Comparison of ENCODE assay signal across 8 cellular contexts in genomic region chr17:3893720-3894116, GRCh38. TPM values are rescaled to one million over a fixed set of nuclear protein-coding genes. Genes with fewer than 3 reads are reported as not detected.
DNase-seq lines count a peak whose midpoint lies in the region; ATAC-seq, FAIRE-seq and TF ChIP-seq lines count a peak whose summit lies in the region.

No MANE protein-coding gene starts in this region.

- H3K4me1 ChIP-seq in SK-N-SH (ENCODE audit: control insufficient read depth in 1 of 2, insufficient read depth in 2 of 2, low read depth in 1 of 2, low read length in 1 of 2), result peaks cover 9 to 39% of the 10 kb centered on the region in 2 experiments; a peak in 3 of 4 replicates
- H3K4me1 ChIP-seq in keratinocyte (ENCODE audit: control insufficient read depth, extremely low read depth, insufficient read depth, low read length), result peaks cover 41% of the 10 kb centered on the region
- peaks cover 60 to 71% (median 69%) of the 10 kb centered on the region in 4 donors for H3K4me1 ChIP-seq in stomach

- TF ChIP-seq CTCF in SK-N-SH (IDR thresholded peaks at IDR 0.05) (no peak), keratinocyte (optimal IDR thresholded peaks at IDR 0.05 in 1 of 3, IDR thresholded peaks at IDR 0.05 in 1 of 3, conservative IDR thresholded peaks at IDR 0.05 in 1 of 3; ENCODE audit: extremely low read depth in 1 of 3, insufficient read depth in 2 of 3, low read length in 3 of 3) (no peak), stomach (IDR thresholded peaks at IDR 0.05) (no peak)

- H3K27me3 ChIP-seq in SK-N-SH (ENCODE audit: insufficient read depth) (no peaks in the 10 kb centered on the region), keratinocyte (ENCODE audit: control insufficient read depth, extremely low read depth, insufficient read depth, low read length) (no peaks in the 10 kb centered on the region), stomach (no peaks in the 10 kb centered on the region)

- FAIRE-seq in keratinocyte (lab: Jason Lieb, UNC), result no peak

- peak overlapping the region in 1 of 2 experiments; percentile 73; a peak in 2 of 4 replicates for H3K4me3 ChIP-seq in SK-N-SH (ENCODE audit: low read depth in 2 of 2, low read length in 1 of 2)
- H3K4me3 ChIP-seq in keratinocyte (ENCODE audit: control insufficient read depth in 2 of 3, extremely low read depth in 1 of 3, insufficient read depth in 2 of 3, low read depth in 1 of 3, low read length in 3 of 3), result peak overlapping the region in 1 of 3 experiments; percentile 50
- peak overlapping the region in 3 of 4 donors; percentile 67 to 92 (median 69) for H3K4me3 ChIP-seq in stomach

- H3K27ac ChIP-seq in SK-N-SH (ENCODE audit: low read depth in 2 of 2, low read length in 1 of 2) (no peak overlapping the region; a peak in 1 of 4 replicates), keratinocyte (ENCODE audit: control insufficient read depth, insufficient read depth, low read length) (no peak overlapping the region), stomach (peak overlapping the region; percentile 82 to 88 (median 87))

- H3K36me3 Mint-ChIP-seq in activated CD8-positive, alpha-beta T cell treated with anti-CD3 and anti-CD28 coated beads, Interleukin-2, amount 10 ng/mL, durations not matched to agents 7 days and 5 days (ENCODE audit: low read depth), result no peaks in the 10 kb centered on the region

- peaks cover 2% of the 10 kb centered on the region for H3K27me3 Mint-ChIP-seq in activated CD8-positive, alpha-beta T cell treated with anti-CD3 and anti-CD28 coated beads, Interleukin-2, amount 10 ng/mL, durations not matched to agents 7 days and 5 days (ENCODE audit: low read depth)

- H3F3A ChIP-seq in SK-N-SH (replicated peaks; ENCODE audit: insufficient read depth), result peaks cover 19% of the 10 kb centered on the region

- CTCF ChIA-PET in SK-N-SH (lab: Yijun Ruan, JAX), result interaction anchor here (0.8 to 1.7 kb wide), 4 partner anchors 20 to 181 kb away, joined by 3 to 10 read pairs (median 3); partner anchors contain the start of gene NCBP3
- CTCF ChIA-PET in activated CD8-positive, alpha-beta T cell treated with anti-CD3 and anti-CD28 coated beads, Interleukin-2, amount 10 ng/mL, durations not matched to agents 7 days and 5 days (lab: Charles Lee), result interaction anchor here (1.1 to 3.2 kb wide), 8 partner anchors 13 to 156 kb away, joined by 3 to 28 read pairs (median 4); partner anchors contain the start of gene NCBP3

- no peak for TF ChIP-seq RAD21 in SK-N-SH (IDR thresholded peaks at IDR 0.05; ENCODE audit: low read length)

- no peaks in the 10 kb centered on the region for H3K9me3 Mint-ChIP-seq in activated CD8-positive, alpha-beta T cell treated with anti-CD3 and anti-CD28 coated beads, Interleukin-2, amount 10 ng/mL, durations not matched to agents 7 days and 5 days (ENCODE audit: insufficient read depth)

- H3K9ac ChIP-seq in SK-N-SH (peak overlapping the region; percentile 67; the same call in 1 of the 2 replicates), keratinocyte (ENCODE audit: control insufficient read depth, extremely low read depth, insufficient read depth, low read length) (no peak overlapping the region)

- WGBS in SK-N-SH (ENCODE audit: low lambda C conversion rate), result 88% methylated on average over 7 of the region's 7 CpGs
- WGBS in stomach, 5 donors, result 69 to 79% (median 77%) methylated on average over 7 of the region's 7 CpGs

- H3K9me1 ChIP-seq in keratinocyte (ENCODE audit: control insufficient read depth, extremely low read depth, insufficient read depth, low read length), result no peaks in the 10 kb centered on the region

- H3K9me2 ChIP-seq in SK-N-SH, result no peaks in the 10 kb centered on the region

- H3K36me3 ChIP-seq in SK-N-SH (replicated peaks in 1 of 2; ENCODE audit: control insufficient read depth in 1 of 2, insufficient read depth in 2 of 2, low read length in 1 of 2) (no peaks in the 10 kb centered on the region), keratinocyte (ENCODE audit: control insufficient read depth in 2 of 2, extremely low read depth in 1 of 2, insufficient read depth in 2 of 2, low read length in 2 of 2) (no peaks in the 10 kb centered on the region), stomach (no peaks in the 10 kb centered on the region)

- peak overlapping the region; percentile 88; the same call in 1 of the 2 replicates for H2AFZ ChIP-seq in SK-N-SH (ENCODE audit: low read depth)
- H2AFZ ChIP-seq in keratinocyte (ENCODE audit: control insufficient read depth, low read length), result peak overlapping the region; percentile 66

- H3K4me2 ChIP-seq in SK-N-SH, result peak overlapping the region; percentile 77
- peak overlapping the region; percentile 70 for H3K4me2 ChIP-seq in keratinocyte (ENCODE audit: control insufficient read depth, extremely low read depth, insufficient read depth, low read depth, low read length)

- H3K4me1 Mint-ChIP-seq in activated CD8-positive, alpha-beta T cell treated with anti-CD3 and anti-CD28 coated beads, Interleukin-2, amount 10 ng/mL, durations not matched to agents 7 days and 5 days (ENCODE audit: low read depth), result peaks cover 26% of the 10 kb centered on the region

- DNase-seq in SK-N-SH (no peak), keratinocyte (ENCODE audit: low read depth, low spot score) (no peak), stomach (no peak), ureter (ENCODE audit: low spot score) (no peak), NCI-H82 treated with DMSO at 0.1 percent for 48 hours (lab: John Stamatoyannopoulos, UW; ENCODE audit: unreplicated experiment) (no peak)
- no peak for DNase-seq in activated CD8-positive, alpha-beta T cell treated with anti-CD3 and anti-CD28 coated beads, Interleukin-2, amount 10 ng/mL, durations not matched to agents 7 days and 5 days

- TF ChIP-seq EP300 in SK-N-SH (IDR thresholded peaks at IDR 0.05; ENCODE audit: borderline replicate concordance in 1 of 2, low read depth in 1 of 2, low read length in 1 of 2) (no peak), stomach (IDR thresholded peaks at IDR 0.05) (no peak)

- H3K79me2 ChIP-seq in SK-N-SH (ENCODE audit: insufficient read depth) (peaks cover 11% of the 10 kb centered on the region; the same call in 1 of the 2 replicates), keratinocyte (ENCODE audit: control insufficient read depth, insufficient read depth, low read length) (no peaks in the 10 kb centered on the region)

- H3K9me3 ChIP-seq in SK-N-SH (no peaks in the 10 kb centered on the region), keratinocyte (ENCODE audit: control insufficient read depth, low read depth, low read length) (no peaks in the 10 kb centered on the region), stomach (no peaks in the 10 kb centered on the region)

- no peak for ATAC-seq in SK-N-SH treated with all-trans-retinoic acid at 6 μM for 48 hours
- no peak for ATAC-seq in activated CD8-positive, alpha-beta T cell treated with anti-CD3 and anti-CD28 coated beads, Interleukin-2, amount 10 ng/mL, durations not matched to agents 7 days and 5 days
- no peak for ATAC-seq in GM19455 (IDR thresholded peaks at IDR 0.05; ENCODE audit: unreplicated experiment)

- POLR2A ChIA-PET in SK-N-SH (lab: Yijun Ruan, JAX), result no interaction called here
- POLR2A ChIA-PET in activated CD8-positive, alpha-beta T cell treated with anti-CD3 and anti-CD28 coated beads, Interleukin-2, amount 10 ng/mL, durations not matched to agents 7 days and 5 days (lab: Charles Lee), result no interaction called here

- dilution Hi-C loops in keratinocyte (cut with MboI; ENCODE audit: extremely low pct_ligation_motif_present, low sequenced_read_pairs), result no loop called here

- intact Hi-C loops in stomach (cut with DNase I; ENCODE audit: low total_unique reads), result no loop called here

- TF ChIP-seq POLR2A in stomach (IDR thresholded peaks at IDR 0.05), result no peak

- H4K20me1 ChIP-seq in SK-N-SH (ENCODE audit: insufficient read depth) (no peaks in the 10 kb centered on the region), keratinocyte (ENCODE audit: control insufficient read depth, extremely low read depth, insufficient read depth, low read length) (no peaks in the 10 kb centered on the region)

- H3K27ac Mint-ChIP-seq in activated CD8-positive, alpha-beta T cell treated with anti-CD3 and anti-CD28 coated beads, Interleukin-2, amount 10 ng/mL, durations not matched to agents 7 days and 5 days, result peak overlapping the region; percentile 86

- peak overlapping the region; percentile 73 for H3K4me3 Mint-ChIP-seq in activated CD8-positive, alpha-beta T cell treated with anti-CD3 and anti-CD28 coated beads, Interleukin-2, amount 10 ng/mL, durations not matched to agents 7 days and 5 days

RNA-seq across cellular contexts. Expression of gene CAMKK1, which starts 0.9 kb away (rescaled TPM):
- polyA plus RNA-seq in SK-N-SH (2012; rRNA removed) (6.8 and 8.1 TPM in 2 replicates), keratinocyte (1.8 to 2.6 TPM (median 2.5 TPM) in 3 replicates), stomach (1 to 10 TPM; 2.1 to 6.4 (median 3.1) TPM)
- polyA plus RNA-seq in SK-N-SH (2012; cell fraction: cytosol; rRNA removed), result 2.9 and 4.5 TPM in 2 replicates
- 21.8 and 22.5 TPM in 2 replicates for polyA plus RNA-seq in SK-N-SH (2012; cell fraction: nucleus; rRNA removed)
- 1 to 10 TPM; 3.3 to 4.0 TPM for total RNA-seq in activated CD8-positive, alpha-beta T cell treated with anti-CD3 and anti-CD28 coated beads, Interleukin-2, amount 10 ng/mL, durations not matched to agents 7 days and 5 days
- polyA plus RNA-seq in keratinocyte (2011; ENCODE audit: low read depth), result 1.6 TPM
- 0.91 and 1.3 TPM in 2 replicates for polyA plus RNA-seq in keratinocyte (2011; cell fraction: cytosol; rRNA removed)
- polyA plus RNA-seq in keratinocyte (2011; cell fraction: nucleus; rRNA removed), result 3.9 and 4.4 TPM in 2 replicates
- polyA plus RNA-seq in keratinocyte (2012; ENCODE audit: low replicate concordance), result 1.6 and 2.4 TPM in 2 replicates
- polyA minus RNA-seq in keratinocyte, result 2.0 to 2.6 TPM (median 2.6 TPM) in 3 replicates
- polyA minus RNA-seq in keratinocyte (2011; cell fraction: cytosol; rRNA and poly(A)+ RNA removed), result 0.96 TPM
- 1.6 and 1.9 TPM in 2 replicates for polyA minus RNA-seq in keratinocyte (2011; cell fraction: nucleus; rRNA and poly(A)+ RNA removed)
- total RNA-seq in stomach (10 to 100 TPM in 1 of 5 donors, 1 to 10 TPM in 3, under 1 TPM in 1; 0.58 to 15.1 (median 6.2) TPM), ureter (7.8 TPM)

RNA-seq across cellular contexts. Expression of gene P2RX1, which starts 22.5 kb away (rescaled TPM):
- polyA plus RNA-seq in SK-N-SH (2012; rRNA removed), result not detected in 2 replicates
- polyA plus RNA-seq in SK-N-SH (2012; cell fraction: cytosol; rRNA removed), result not detected in 2 replicates
- polyA plus RNA-seq in SK-N-SH (2012; cell fraction: nucleus; rRNA removed), result 0.04 TPM in 1 of 2 replicates, not detected in the other
- total RNA-seq in activated CD8-positive, alpha-beta T cell treated with anti-CD3 and anti-CD28 coated beads, Interleukin-2, amount 10 ng/mL, durations not matched to agents 7 days and 5 days, result 1 to 10 TPM; 1.1 TPM
- polyA plus RNA-seq in keratinocyte, result not detected in 3 replicates
- not detected for polyA plus RNA-seq in keratinocyte (2011; ENCODE audit: low read depth)
- not detected in 2 replicates for polyA plus RNA-seq in keratinocyte (2011; cell fraction: cytosol; rRNA removed)
- polyA plus RNA-seq in keratinocyte (2011; cell fraction: nucleus; rRNA removed), result not detected in 2 replicates
- not detected in 2 replicates for polyA plus RNA-seq in keratinocyte (2012; ENCODE audit: low replicate concordance)
- polyA minus RNA-seq in keratinocyte, result not detected in 3 replicates
- polyA minus RNA-seq in keratinocyte (2011; cell fraction: cytosol; rRNA and poly(A)+ RNA removed), result not detected
- not detected in 2 replicates for polyA minus RNA-seq in keratinocyte (2011; cell fraction: nucleus; rRNA and poly(A)+ RNA removed)
- total RNA-seq in stomach, result 10 to 100 TPM in 1 of 5 donors, 1 to 10 TPM in 4; 2.4 to 13.4 (median 6.7) TPM
- 1 to 10 TPM in 1 of 3 donors, under 1 TPM in 2; 0.75 to 2.4 (median 0.92) TPM for polyA plus RNA-seq in stomach
- total RNA-seq in ureter, result 44.3 TPM

RNA-seq across cellular contexts. Expression of gene NCBP3, which starts 47.7 kb away (rescaled TPM):
- 6.5 and 9.5 TPM in 2 replicates for polyA plus RNA-seq in SK-N-SH (2012; rRNA removed)
- polyA plus RNA-seq in SK-N-SH (2012; cell fraction: cytosol; rRNA removed), result 7.4 and 9.4 TPM in 2 replicates
- polyA plus RNA-seq in SK-N-SH (2012; cell fraction: nucleus; rRNA removed), result 16.2 and 29.3 TPM in 2 replicates
- 10 to 100 TPM; 39.1 to 42.6 TPM for total RNA-seq in activated CD8-positive, alpha-beta T cell treated with anti-CD3 and anti-CD28 coated beads, Interleukin-2, amount 10 ng/mL, durations not matched to agents 7 days and 5 days
- 13.9 to 22.1 TPM (median 16.8 TPM) in 3 replicates for polyA plus RNA-seq in keratinocyte
- 35.7 TPM for polyA plus RNA-seq in keratinocyte (2011; ENCODE audit: low read depth)
- 7.0 and 8.2 TPM in 2 replicates for polyA plus RNA-seq in keratinocyte (2011; cell fraction: cytosol; rRNA removed)
- 31.3 and 39.0 TPM in 2 replicates for polyA plus RNA-seq in keratinocyte (2011; cell fraction: nucleus; rRNA removed)
- 18.0 and 25.3 TPM in 2 replicates for polyA plus RNA-seq in keratinocyte (2012; ENCODE audit: low replicate concordance)
- polyA minus RNA-seq in keratinocyte, result 4.7 to 21.6 TPM (median 6.7 TPM) in 3 replicates
- 3.6 TPM for polyA minus RNA-seq in keratinocyte (2011; cell fraction: cytosol; rRNA and poly(A)+ RNA removed)
- polyA minus RNA-seq in keratinocyte (2011; cell fraction: nucleus; rRNA and poly(A)+ RNA removed), result 10.8 and 16.8 TPM in 2 replicates
- 10 to 100 TPM in 4 of 5 donors, 1 to 10 TPM in 1; 7.6 to 40.6 (median 28.1) TPM for total RNA-seq in stomach
- polyA plus RNA-seq in stomach, result 10 to 100 TPM in 2 of 3 donors, 1 to 10 TPM in 1; 8.6 to 31.0 (median 19.1) TPM
- total RNA-seq in ureter, result 46.1 TPM

Comparison
In these comparisons a context has a peak if more than half of its experiments do, and no peak if none do; other contexts are left out.
1. H3K27ac ChIP-seq: peak in stomach (5 of 5); none in SK-N-SH (0 of 2) and keratinocyte (single experiment).